18 cellular contexts compared by ENCODE assay signal in the genomic region with DNA sequence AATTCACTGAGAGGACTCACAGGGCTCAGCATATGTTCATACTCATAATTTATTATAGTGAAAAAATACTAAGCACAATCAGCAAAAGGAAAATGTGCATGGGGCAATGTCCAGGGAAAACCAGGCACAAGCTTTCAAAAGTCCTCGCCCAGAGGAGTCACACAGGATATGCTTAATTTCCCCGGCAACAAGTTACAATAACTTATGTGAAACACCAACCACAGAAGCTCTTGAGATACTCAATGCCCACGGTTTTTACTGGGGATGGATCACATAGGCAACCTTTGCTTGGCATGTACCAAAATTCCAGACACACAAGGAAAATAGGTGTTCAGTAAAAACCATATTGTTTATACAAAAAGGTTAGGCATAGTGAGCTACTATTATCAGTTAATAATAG. TPM values are rescaled to one million over a fixed set of nuclear protein-coding genes. Genes with fewer than 3 reads are reported as not detected.
A peak's percentile ranks its signal among the peaks of the same experiment; 100 is the strongest.
DNase-seq lines count a peak whose midpoint lies in the region; ATAC-seq and TF ChIP-seq lines count a peak whose summit lies in the region.
"Had no signal": no experiment of that assay in that cellular context is flagged by ENCODE, and none has a peak within 500 bp of the region (broad histone marks: within the 10 kb centered on the region; RNA-seq: fewer than 3 reads in every experiment).

No MANE protein-coding gene starts in this region.

- peak; percentile 74 for ATAC-seq in HG02885 (IDR thresholded peaks at IDR 0.05; ENCODE audit: poor library complexity, unreplicated experiment)
- ATAC-seq in CD8-positive, alpha-beta T cell, result no peak
- ATAC-seq in activated CD8-positive, alpha-beta T cell treated with anti-CD3 and anti-CD28 coated beads for 36 hours, result no peak
- ATAC-seq: stimulated activated memory B cell treated with anti-CD40 and anti-IgM and Interleukin-4, amounts not matched to agents 10 μg/mL and 1 μg/mL and 100 μg/mL, for 72 hours had no signal

- no peaks in the 10 kb centered on the region for H3K27me3 ChIP-seq in CD8-positive, alpha-beta T cell (ENCODE audit: insufficient read depth, low read length)

- intact Hi-C loops in CD8-positive, alpha-beta T cell (cut with DNase I, micrococcal nuclease), result no loop called here
- intact Hi-C loops in activated CD8-positive, alpha-beta T cell treated with anti-CD3 and anti-CD28 coated beads for 36 hours (cut with micrococcal nuclease), result no loop called here

- CTCF ChIA-PET in CD8-positive, alpha-beta T cell (lab: Charles Lee), result no interaction called here
- CTCF ChIA-PET in activated CD8-positive, alpha-beta T cell treated with anti-CD3 and anti-CD28 coated beads for 36 hours (lab: Charles Lee), result interaction anchor here (0.6 kb wide), 1 partner anchor 528 kb away, joined by 3 read pairs; no protein-coding TSS in a partner anchor

- H3K27ac Mint-ChIP-seq in CD8-positive, alpha-beta T cell, result no peak overlapping the region
- H3K27ac Mint-ChIP-seq in activated CD8-positive, alpha-beta T cell treated with anti-CD3 and anti-CD28 coated beads for 36 hours, result no peak overlapping the region
- H3K27ac Mint-ChIP-seq: activated naive CD8-positive, alpha-beta T cell; CD14-positive monocyte; progenitor cell of endocrine pancreas; stimulated activated memory B cell treated with anti-CD40 and anti-IgM and Interleukin-4, amounts not matched to agents 10 μg/mL and 1 μg/mL and 100 μg/mL, for 72 hours had no signal

- DNase-seq in Daoy (ENCODE audit: low read depth) (peak; percentile 0), amniotic epithelial cell (ENCODE audit: low read depth) (peak; percentile 45), iPS-NIHi11 (ENCODE audit: low spot score) (peak; percentile 29), NCI-H1930 (lab: John Stamatoyannopoulos, UW) (no peak), H4 (ENCODE audit: low spot score) (no peak)
- DNase-seq in CD8-positive, alpha-beta T cell, result no peak
- no peak for DNase-seq in activated CD8-positive, alpha-beta T cell treated with anti-CD3 and anti-CD28 coated beads for 36 hours
- DNase-seq: H7; KBM-7; lower lobe of right lung; NCI-H2081 treated with DMSO at 0.1 percent for 48 hours; stimulated activated CD4-positive, alpha-beta T cell treated with anti-CD3 and anti-CD28 coated beads, Interleukin-1b, Interleukin-23, amount 100 ng/mL, for 48 hours; T-helper 9 cell had no signal

- no peak for TF ChIP-seq CTCF in CD8-positive, alpha-beta T cell (IDR thresholded peaks at IDR 0.05)
- no peak for TF ChIP-seq CTCF in activated CD8-positive, alpha-beta T cell treated with anti-CD3 and anti-CD28 coated beads for 36 hours (IDR thresholded peaks at IDR 0.05)

- no peaks in the 10 kb centered on the region for H3K9me3 ChIP-seq in CD8-positive, alpha-beta T cell (ENCODE audit: low read length)
- H3K9me3 ChIP-seq: lower lobe of right lung had no signal

- H3K4me3 ChIP-seq in CD8-positive, alpha-beta T cell (ENCODE audit: low read depth, low read length), result no peak overlapping the region
- H3K4me3 ChIP-seq: lower lobe of right lung had no signal

- no peaks in the 10 kb centered on the region for H3K4me1 ChIP-seq in CD8-positive, alpha-beta T cell (ENCODE audit: insufficient read depth, low read length)
- H3K4me1 ChIP-seq: lower lobe of right lung had no signal

- no peaks in the 10 kb centered on the region for H3K27me3 Mint-ChIP-seq in CD8-positive, alpha-beta T cell (ENCODE audit: low read depth)
- no peaks in the 10 kb centered on the region for H3K27me3 Mint-ChIP-seq in activated CD8-positive, alpha-beta T cell treated with anti-CD3 and anti-CD28 coated beads for 36 hours
- H3K27me3 Mint-ChIP-seq: activated naive CD8-positive, alpha-beta T cell; progenitor cell of endocrine pancreas; stimulated activated memory B cell treated with anti-CD40 and anti-IgM and Interleukin-4, amounts not matched to agents 10 μg/mL and 1 μg/mL and 100 μg/mL, for 72 hours had no signal

- POLR2A ChIA-PET in CD8-positive, alpha-beta T cell (lab: Charles Lee), result no interaction called here
- POLR2A ChIA-PET in activated CD8-positive, alpha-beta T cell treated with anti-CD3 and anti-CD28 coated beads for 36 hours (lab: Charles Lee), result no interaction called here

- H3K4me3 Mint-ChIP-seq in CD8-positive, alpha-beta T cell, result no peak overlapping the region
- H3K4me3 Mint-ChIP-seq in activated CD8-positive, alpha-beta T cell treated with anti-CD3 and anti-CD28 coated beads for 36 hours, result no peak overlapping the region
- H3K4me3 Mint-ChIP-seq: activated naive CD8-positive, alpha-beta T cell; CD14-positive monocyte; stimulated activated memory B cell treated with anti-CD40 and anti-IgM and Interleukin-4, amounts not matched to agents 10 μg/mL and 1 μg/mL and 100 μg/mL, for 72 hours had no signal

- H3K27ac ChIP-seq in CD8-positive, alpha-beta T cell (ENCODE audit: low read depth, low read length), result no peak overlapping the region
- H3K27ac ChIP-seq: lower lobe of right lung had no signal

- no peaks in the 10 kb centered on the region for H3K36me3 Mint-ChIP-seq in CD8-positive, alpha-beta T cell
- H3K36me3 Mint-ChIP-seq in activated CD8-positive, alpha-beta T cell treated with anti-CD3 and anti-CD28 coated beads for 36 hours (ENCODE audit: low read depth), result no peaks in the 10 kb centered on the region
- H3K36me3 Mint-ChIP-seq: activated naive CD8-positive, alpha-beta T cell; CD14-positive monocyte had no signal

- no peaks in the 10 kb centered on the region for H3K4me1 Mint-ChIP-seq in CD8-positive, alpha-beta T cell (ENCODE audit: low read depth)
- H3K4me1 Mint-ChIP-seq in activated CD8-positive, alpha-beta T cell treated with anti-CD3 and anti-CD28 coated beads for 36 hours (ENCODE audit: low read depth), result no peaks in the 10 kb centered on the region
- H3K4me1 Mint-ChIP-seq: CD14-positive monocyte had no signal

- no peaks in the 10 kb centered on the region for H3K9me3 Mint-ChIP-seq in CD8-positive, alpha-beta T cell
- H3K9me3 Mint-ChIP-seq in activated CD8-positive, alpha-beta T cell treated with anti-CD3 and anti-CD28 coated beads for 36 hours, result no peaks in the 10 kb centered on the region
- H3K9me3 Mint-ChIP-seq: stimulated activated memory B cell treated with anti-CD40 and anti-IgM and Interleukin-4, amounts not matched to agents 10 μg/mL and 1 μg/mL and 100 μg/mL, for 72 hours had no signal

- H3K36me3 ChIP-seq in CD8-positive, alpha-beta T cell (ENCODE audit: insufficient read depth, low read length), result no peaks in the 10 kb centered on the region
- H3K36me3 ChIP-seq: lower lobe of right lung had no signal

RNA-seq across cellular contexts. Expression of a gene that starts 38.5 kb away (rescaled TPM):
- not detected in 2 replicates for total RNA-seq in Daoy (2014; rRNA removed; shearing (Covaris generic))
- total RNA-seq in CD8-positive, alpha-beta T cell, result not detected
- total RNA-seq in activated CD8-positive, alpha-beta T cell treated with anti-CD3 and anti-CD28 coated beads for 36 hours, result under 1 TPM; 0.16 to 0.18 TPM
- not detected in 2 replicates for total RNA-seq in H4 (2014; rRNA removed; shearing (Covaris generic))

Comparison
In these comparisons a context has a peak if more than half of its experiments do, and no peak if none do; other contexts are left out.
1. DNase-seq: peak in Daoy (single experiment), amniotic epithelial cell (single experiment) and iPS-NIHi11 (single experiment); none in CD8-positive, alpha-beta T cell (0 of 7), NCI-H1930 (0 of 2), activated CD8-positive, alpha-beta T cell treated with anti-CD3 and anti-CD28 coated beads for 36 hours (single experiment) and H4 (single experiment).